In genomic region chr17:47918003-47918402, GRCh38 we compare ENCODE assay signal across 1 cellular context.
TF ChIP-seq lines count a peak whose summit lies in the region.

No MANE protein-coding gene starts in this region.

TF ChIP-seq in endothelial cell of umbilical vein, 7 proteins besides CTCF, POLR2A, EP300 and RAD21:
- TF ChIP-seq POLR2AphosphoS5 (IDR thresholded peaks at IDR 0.05; ENCODE audit: insufficient read depth, low read depth, low read length) (no peak), GATA2 (IDR thresholded peaks at IDR 0.05; ENCODE audit: insufficient read depth, insufficient read length, low read depth, low read length) (no peak), JUN (IDR thresholded peaks at IDR 0.05; ENCODE audit: borderline replicate concordance, insufficient read depth, insufficient read length, low read depth) (no peak), MAX (IDR thresholded peaks at IDR 0.05; ENCODE audit: insufficient read depth, insufficient read length) (no peak), MYC (IDR thresholded peaks at IDR 0.05; ENCODE audit: low read depth, low read length) (no peak), EZH2 (IDR thresholded peaks at IDR 0.05; ENCODE audit: borderline replicate concordance, low read depth, low read length, severe bottlenecking) (no peak), FOS (IDR thresholded peaks at IDR 0.05; ENCODE audit: borderline replicate concordance, insufficient read depth, low read length) (no peak)
